In the genomic region with DNA sequence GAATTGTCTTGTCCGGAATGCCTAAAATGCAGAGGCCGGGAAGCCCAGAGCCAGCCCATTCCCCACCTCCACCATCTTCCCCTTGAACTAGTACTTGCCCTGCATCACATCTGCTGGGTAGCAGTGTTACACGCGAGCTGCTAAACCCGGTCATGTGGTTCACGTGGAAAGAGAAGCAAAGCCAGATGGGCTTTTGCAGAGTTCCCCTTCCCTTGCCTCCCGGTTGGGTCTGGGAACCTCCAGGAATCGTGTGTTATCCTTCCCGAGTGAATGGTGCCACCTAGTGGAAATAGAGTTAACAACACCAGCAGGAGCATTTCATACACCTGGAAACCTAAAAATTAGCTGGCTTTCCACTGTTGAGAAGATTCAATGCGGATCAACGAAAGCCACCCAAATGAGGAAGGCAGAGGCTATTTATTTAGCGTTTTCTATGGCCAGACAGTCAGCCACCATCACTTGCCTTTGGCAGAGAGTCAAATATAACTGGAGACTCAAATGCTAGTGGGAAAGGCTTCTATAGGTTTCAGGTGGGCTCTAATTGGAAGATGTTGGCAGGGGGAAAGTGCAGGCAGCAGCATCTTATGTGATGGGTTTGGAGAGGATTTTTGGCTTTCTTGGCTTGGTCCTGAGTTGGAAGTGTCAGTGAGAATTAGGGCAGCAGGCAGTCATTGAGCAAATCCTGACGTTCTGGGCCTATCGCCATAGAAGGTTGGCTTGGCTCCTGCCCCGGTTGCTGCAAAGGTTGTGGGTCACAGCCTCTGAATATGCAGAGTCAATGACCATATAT, we compare ENCODE assay signal across 9 cellular contexts. TPM values are rescaled to one million over a fixed set of nuclear protein-coding genes. Genes with fewer than 3 reads are reported as not detected.
DNase-seq lines count a peak whose midpoint lies in the region; ATAC-seq and TF ChIP-seq lines count a peak whose summit lies in the region.
"Had no signal": no experiment of that assay in that cellular context is flagged by ENCODE, and none has a peak within 500 bp of the region (broad histone marks: within the 10 kb centered on the region; RNA-seq: fewer than 3 reads in every experiment).

No MANE protein-coding gene starts in this region.

- no peaks in the 10 kb centered on the region for H3K36me3 ChIP-seq in gastroesophageal sphincter

- H3K9me3 ChIP-seq in gastroesophageal sphincter = no peaks in the 10 kb centered on the region

- ATAC-seq in gastroesophageal sphincter (peak; percentile 59), omental fat pad (ENCODE audit: low FRiP score) (peak; percentile 73), HG03460 (IDR thresholded peaks at IDR 0.05; ENCODE audit: unreplicated experiment) (no peak)

- WGBS in gastroesophageal sphincter (ENCODE audit: low coverage in 1 of 2), 2 donors = 9 to 17% methylated on average over 7 to 8 of the region's 15 CpGs

- H3K4me1 ChIP-seq in gastroesophageal sphincter = peaks cover 0 to 37% (median 10%) of the 10 kb centered on the region in 3 donors

- TF ChIP-seq CTCF in AG09309 (IDR thresholded peaks at IDR 0.05; ENCODE audit: control insufficient read depth, insufficient read depth, low read depth, low read length, missing control alignments) = peak; percentile 85
- peak; percentile 85 for TF ChIP-seq CTCF in GM12872 (IDR thresholded peaks at IDR 0.05; ENCODE audit: insufficient read depth, low read depth, low read length)
- peak; percentile 87 to 96 (median 91) for TF ChIP-seq CTCF in gastroesophageal sphincter (IDR thresholded peaks at IDR 0.05)
- peak in 1 of 3 donors; percentile 7 for TF ChIP-seq CTCF in omental fat pad (IDR thresholded peaks at IDR 0.05)

- TF ChIP-seq EP300 in gastroesophageal sphincter (IDR thresholded peaks at IDR 0.05) = no peak

- H3K27ac ChIP-seq in gastroesophageal sphincter = peak overlapping the region in 2 of 4 donors; percentile 38 to 58

- DNase-seq in AG09309 (ENCODE audit: low read depth) (peak; percentile 56), NCI-H2171 treated with DMSO at 0.1 percent for 48 hours (lab: John Stamatoyannopoulos, UW) (peak; percentile 95), omental fat pad (ENCODE audit: low spot score) (no peak)
- peak; percentile 37 for DNase-seq in activated T-cell treated with anti-CD3 and anti-CD28 coated beads, Interleukin-2, amount 50 U/mL, for 1 hour
- no peak for DNase-seq in activated CD4-positive, CD25-positive, alpha-beta regulatory T cell (lab: John Stamatoyannopoulos, UW)

- H3K27me3 ChIP-seq in gastroesophageal sphincter = no peaks in the 10 kb centered on the region

- TF ChIP-seq POLR2A in gastroesophageal sphincter (IDR thresholded peaks at IDR 0.05) = no peak

- H3K4me3 ChIP-seq in AG09309 (ENCODE audit: control insufficient read depth, low read depth, low read length) (no peak overlapping the region), gastroesophageal sphincter (no peak overlapping the region)

RNA-seq across cellular contexts. Expression of gene DENND2A, which starts 12.9 kb away (rescaled TPM):
- total RNA-seq in gastroesophageal sphincter (10 to 100 TPM; 25.2 to 83.5 (median 46.5) TPM), omental fat pad (10 to 100 TPM in 3 of 4 donors, 1 to 10 TPM in 1; 6.7 to 34.7 (median 15.7) TPM)
- total RNA-seq: mononuclear cell had no signal

RNA-seq across cellular contexts. Expression of gene ADCK2, which starts 19.2 kb away (rescaled TPM):
- 10 to 100 TPM; 14.5 to 33.4 (median 22.4) TPM for total RNA-seq in gastroesophageal sphincter
- 10 to 100 TPM; 15.9 to 25.1 (median 20.1) TPM for total RNA-seq in omental fat pad

RNA-seq across cellular contexts. Expression of gene NDUFB2, which starts 43.0 kb away (rescaled TPM):
- total RNA-seq in gastroesophageal sphincter (100 to 1,000 TPM; 187 to 472 (median 345) TPM), omental fat pad (100 to 1,000 TPM; 118 to 301 (median 234) TPM)

Comparison
In these comparisons a context has a peak if more than half of its experiments do, and no peak if none do; other contexts are left out.
1. DNase-seq: peak in AG09309 (single experiment), NCI-H2171 treated with DMSO at 0.1 percent for 48 hours (single experiment) and activated T-cell treated with anti-CD3 and anti-CD28 coated beads, Interleukin-2, amount 50 U/mL, for 1 hour (single experiment); none in omental fat pad (single experiment) and activated CD4-positive, CD25-positive, alpha-beta regulatory T cell (0 of 4).